ENCODE assay signal across 14 cellular contexts in the genomic region with DNA sequence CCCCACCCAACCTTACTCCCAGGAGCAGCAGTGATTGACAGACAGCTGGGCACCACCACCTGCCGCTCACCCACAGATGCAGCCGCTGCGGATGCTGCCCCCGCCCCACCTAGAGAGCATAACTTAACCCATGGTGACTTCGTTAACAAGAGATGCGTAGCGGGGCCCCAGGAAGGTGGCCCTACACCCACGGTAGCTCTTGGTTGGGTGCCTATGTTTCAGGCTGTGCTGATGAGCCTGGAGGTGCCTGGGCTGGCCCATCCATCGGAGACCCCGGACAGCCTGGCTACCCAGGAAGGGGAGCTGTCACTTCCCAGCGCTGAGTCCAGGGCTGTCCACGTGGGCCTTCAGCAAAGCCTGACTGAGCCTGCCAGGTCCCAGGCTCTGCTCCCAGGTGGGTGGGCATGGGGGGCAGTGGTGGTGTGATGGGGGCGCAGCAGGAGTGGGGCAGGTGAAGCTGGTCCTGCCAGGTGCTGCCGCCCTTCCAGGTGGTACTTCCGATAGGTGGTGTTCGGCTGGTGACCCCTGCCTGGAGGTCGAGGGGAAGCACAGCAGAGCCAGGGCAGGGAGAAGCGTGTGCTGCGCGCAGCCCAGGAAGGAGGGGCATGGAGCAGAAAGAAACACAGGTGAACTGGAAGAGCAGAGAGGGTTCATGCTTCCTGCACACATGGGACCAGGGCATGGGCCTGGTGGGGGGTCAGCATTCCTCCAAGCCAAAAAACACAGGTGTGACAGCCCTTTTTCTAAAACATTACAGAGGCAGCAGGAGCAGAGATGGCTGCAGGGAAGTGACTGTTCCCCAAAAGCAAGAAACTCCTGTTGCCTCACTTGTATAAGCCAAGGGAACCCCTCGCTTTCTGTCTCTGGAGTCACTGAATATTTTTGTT. TPM values are rescaled to one million over a fixed set of nuclear protein-coding genes. Genes with fewer than 3 reads are reported as not detected.
DNase-seq lines count a peak whose midpoint lies in the region; ATAC-seq, FAIRE-seq and TF ChIP-seq lines count a peak whose summit lies in the region.
"Had no signal": no experiment of that assay in that cellular context is flagged by ENCODE, and none has a peak within 500 bp of the region (broad histone marks: within the 10 kb centered on the region; RNA-seq: fewer than 3 reads in every experiment).

No MANE protein-coding gene starts in this region.

- 84% methylated on average over 21 of the region's 21 CpGs; no CpG with 5 or more reads in 1 of the 2 experiments for WGBS in H1 (ENCODE audit: extremely low coverage in 1 of 2, insufficient coverage in 1 of 2, insufficient read length in 1 of 2, insufficient replicate concordance in 2 of 2, low coverage in 1 of 2, low lambda C conversion rate in 2 of 2, missing lambda C conversion rate in 1 of 2), 2 experiments
- no CpG with 5 or more reads among the region's 21 CpGs for WGBS in trophoblast cell (ENCODE audit: extremely low coverage, insufficient coverage, insufficient read length)

- H4K20me1 ChIP-seq in GM23338 (replicated peaks; ENCODE audit: insufficient read depth) (no peaks in the 10 kb centered on the region), H1 (replicated peaks in 1 of 2; ENCODE audit: control insufficient read depth in 1 of 2, insufficient read depth in 2 of 2, low read length in 2 of 2) (peaks cover 2 to 3% of the 10 kb centered on the region in 2 experiments)

- H3K79me2 ChIP-seq in GM23338 (replicated peaks; ENCODE audit: insufficient read depth) (no peaks in the 10 kb centered on the region), H1 (ENCODE audit: control insufficient read depth in 1 of 2, insufficient read depth in 2 of 2, low read length in 2 of 2) (no peaks in the 10 kb centered on the region), trophoblast cell (ENCODE audit: control insufficient read depth, insufficient read depth, low read length, poor library complexity) (peaks cover 8% of the 10 kb centered on the region)

- H2BK20ac ChIP-seq in H1 (ENCODE audit: low read length) = no peak overlapping the region

- H2BK15ac ChIP-seq in H1 (ENCODE audit: low read length) = no peak overlapping the region

- H3K23ac ChIP-seq in H1 (ENCODE audit: insufficient read length) = no peak overlapping the region
- no peak overlapping the region for H3K23ac ChIP-seq in trophoblast cell (ENCODE audit: low read length)

- H3K36me3 Mint-ChIP-seq in GM23338 (ENCODE audit: low read depth) = peaks cover 10% of the 10 kb centered on the region; the same call in 2 of the 3 replicates
- H3K36me3 Mint-ChIP-seq: natural killer cell had no signal

- H2AFZ ChIP-seq in GM23338 (no peak overlapping the region), H1 (ENCODE audit: low read length) (no peak overlapping the region), trophoblast cell (ENCODE audit: insufficient read depth, low read length, poor library complexity) (no peak overlapping the region)

- H2AK5ac ChIP-seq in H1 (ENCODE audit: low read depth, low read length) (no peak overlapping the region), trophoblast cell (ENCODE audit: low read length) (no peak overlapping the region)

- H3K79me1 ChIP-seq in H1 (ENCODE audit: low read depth, low read length) (no peaks in the 10 kb centered on the region; the same call in 1 of the 2 replicates), trophoblast cell (ENCODE audit: low read length) (peaks cover 23% of the 10 kb centered on the region)

- H2BK120ac ChIP-seq in H1 (replicated peaks; ENCODE audit: low read depth, low read length) (no peak overlapping the region), trophoblast cell (ENCODE audit: insufficient read depth, low read length, poor library complexity) (no peak overlapping the region)

- no peaks in the 10 kb centered on the region for H3K9me2 ChIP-seq in GM23338 (ENCODE audit: insufficient read depth)

- H3K4me1 Mint-ChIP-seq in GM23338 = peaks cover 24% of the 10 kb centered on the region

- POLR2A ChIA-PET in H1 (lab: Charles Lee; ENCODE audit: partially characterized antibody) = interaction anchor here (1.2 to 1.3 kb wide), 2 partner anchors 9 to 10 kb away, joined by 4 read pairs; no protein-coding TSS in a partner anchor

- no peak for TF ChIP-seq POLR2A in H1 (IDR thresholded peaks at IDR 0.05; ENCODE audit: control extremely low read depth in 1 of 2, low read depth in 2 of 2, low read length in 2 of 2)

- H4K8ac ChIP-seq in H1 (ENCODE audit: extremely low read depth, insufficient read depth, low read length) (no peak overlapping the region; the same call in 1 of the 2 replicates), trophoblast cell (ENCODE audit: low read depth, low read length) (no peak overlapping the region)

- no peak for FAIRE-seq in H1 (lab: Jason Lieb, UNC)

- no peaks in the 10 kb centered on the region for H3K9me3 Mint-ChIP-seq in GM23338
- H3K9me3 Mint-ChIP-seq: natural killer cell had no signal

- H3K27ac Mint-ChIP-seq in GM23338 = peak overlapping the region; percentile 46
- H3K27ac Mint-ChIP-seq: natural killer cell had no signal

- peak overlapping the region; percentile 63; the same call in 1 of the 2 replicates for H3K18ac ChIP-seq in H1 (ENCODE audit: extremely low read depth, low read length)
- H3K18ac ChIP-seq in trophoblast cell (ENCODE audit: low read length) = no peak overlapping the region

- H3K27me3 ChIP-seq in GM23338 (ENCODE audit: insufficient read depth) (no peaks in the 10 kb centered on the region), H1 (replicated peaks in 1 of 4; ENCODE audit: control insufficient read depth in 3 of 4, extremely low read depth in 1 of 4, insufficient read depth in 3 of 4, low read length in 3 of 4) (no peaks in the 10 kb centered on the region), trophoblast cell (ENCODE audit: insufficient read depth, low read length) (no peaks in the 10 kb centered on the region)

- H2BK5ac ChIP-seq in H1 (ENCODE audit: low read depth, low read length) = peak overlapping the region; percentile 46; the same call in 1 of the 2 replicates
- no peak overlapping the region for H2BK5ac ChIP-seq in trophoblast cell (ENCODE audit: low read depth, low read length, poor library complexity)

- no peak for TF ChIP-seq EP300 in H1 (IDR thresholded peaks at IDR 0.05; ENCODE audit: borderline replicate concordance in 1 of 2, low read depth in 2 of 2, low read length in 2 of 2)

- no peak overlapping the region for H4K12ac ChIP-seq in trophoblast cell (ENCODE audit: low read depth, low read length)

- H3K9ac ChIP-seq in H1 (replicated peaks in 1 of 4; ENCODE audit: extremely low read depth in 1 of 4, low read depth in 3 of 4, low read length in 3 of 4) (no peak overlapping the region), trophoblast cell (ENCODE audit: low read length) (no peak overlapping the region)

- H3K4me3 ChIP-seq in GM23338 = no peak overlapping the region
- no peak overlapping the region for H3K4me3 ChIP-seq in H1 (ENCODE audit: extremely low read depth in 1 of 4, insufficient read depth in 2 of 4, low read depth in 3 of 4, low read length in 4 of 4)
- peak overlapping the region; percentile 24 for H3K4me3 ChIP-seq in trophoblast cell (ENCODE audit: low read depth, low read length)

- H3K9me3 ChIP-seq in KOPT-K1 (ENCODE audit: insufficient read depth, low read length, poor library complexity, severe bottlenecking) (no peaks in the 10 kb centered on the region), H1 (ENCODE audit: insufficient read depth in 2 of 2, low read depth in 1 of 2, low read length in 1 of 2) (no peaks in the 10 kb centered on the region), trophoblast cell (ENCODE audit: insufficient read depth, low read depth, low read length) (peaks cover 2% of the 10 kb centered on the region)

- no peak overlapping the region for H4K91ac ChIP-seq in H1 (replicated peaks; ENCODE audit: insufficient read length, low read length)
- H4K91ac ChIP-seq in trophoblast cell (ENCODE audit: low read depth, low read length) = no peak overlapping the region

- H3K56ac ChIP-seq in H1 (replicated peaks; ENCODE audit: insufficient read length, low read depth, low read length) = no peak overlapping the region

- peaks cover 3% of the 10 kb centered on the region; the same call in 1 of the 2 replicates for H3K23me2 ChIP-seq in H1 (ENCODE audit: low read depth, low read length)

- H4K5ac ChIP-seq in H1 (ENCODE audit: insufficient read length, low read depth, low read length) = no peak overlapping the region

- H3K14ac ChIP-seq in H1 (ENCODE audit: insufficient read length) = no peak overlapping the region
- H3K14ac ChIP-seq in trophoblast cell (ENCODE audit: low read length) = no peak overlapping the region

- H3K4me2 ChIP-seq in GM23338 (no peak overlapping the region), H1 (ENCODE audit: insufficient read depth in 1 of 2, low read depth in 2 of 2, low read length in 2 of 2) (no peak overlapping the region), trophoblast cell (ENCODE audit: low read length) (no peak overlapping the region)

- no peaks in the 10 kb centered on the region for H3F3A ChIP-seq in GM23338 (replicated peaks; ENCODE audit: low read depth)

- peak; percentile 20 for ATAC-seq in GM23338
- ATAC-seq in HG03280 (IDR thresholded peaks at IDR 0.05; ENCODE audit: unreplicated experiment) = no peak
- no peak for ATAC-seq in GM21737 (IDR thresholded peaks at IDR 0.05; ENCODE audit: unreplicated experiment)
- ATAC-seq: left lobe of liver had no signal

- no peak for TF ChIP-seq RAD21 in H1 (IDR thresholded peaks at IDR 0.05 in 1 of 2, conservative IDR thresholded peaks at IDR 0.05 in 1 of 2; ENCODE audit: low read depth in 2 of 2, low read length in 2 of 2)

- H3K4ac ChIP-seq in H1 (replicated peaks; ENCODE audit: insufficient read length, low read depth, low read length) = no peak overlapping the region
- no peak overlapping the region for H3K4ac ChIP-seq in trophoblast cell (ENCODE audit: low read depth, low read length)

- DNase-seq in GM23338 (ENCODE audit: low spot score) (no peak), H1 (ENCODE audit: low read depth in 1 of 2, low spot score in 2 of 2) (no peak), trophoblast cell (no peak), DMS79 (lab: John Stamatoyannopoulos, UW) (no peak)
- DNase-seq: activated CD4-positive, alpha-beta T cell treated with anti-CD3 and anti-CD28 coated beads, Interleukin-2, amount 50 U/mL, for 1 hour; activated naive CD4-positive, alpha-beta T cell treated with anti-CD3 and anti-CD28 coated beads, Interleukin-2, amount 50 U/mL, for 16 hours; CD4-positive, alpha-beta memory T cell; NCI-H1417 treated with DMSO at 0.1 percent for 48 hours had no signal

- H3K4me1 ChIP-seq in GM23338 (ENCODE audit: insufficient read depth) (no peaks in the 10 kb centered on the region), H1 (replicated peaks in 1 of 4; ENCODE audit: control insufficient read depth in 3 of 4, insufficient read depth in 4 of 4, low read length in 3 of 4) (peaks cover 0 to 10% (median 6%) of the 10 kb centered on the region in 4 experiments; a peak in 5 of 7 replicates), trophoblast cell (ENCODE audit: control insufficient read depth in 1 of 2, insufficient read depth in 2 of 2, low read length in 2 of 2) (peaks cover 32 to 45% of the 10 kb centered on the region in 2 experiments)

- no peak overlapping the region for H3K4me3 Mint-ChIP-seq in GM23338
- H3K4me3 Mint-ChIP-seq: CD4-positive, alpha-beta memory T cell; central memory CD8-positive, alpha-beta T cell; natural killer cell had no signal

- no peak for TF ChIP-seq CTCF in GM23338 (conservative IDR thresholded peaks at IDR 0.05; ENCODE audit: low read depth in 2 of 2)
- TF ChIP-seq CTCF in H1 (IDR thresholded peaks at IDR 0.05; ENCODE audit: control extremely low read depth in 1 of 3, insufficient read depth in 1 of 3, low read depth in 1 of 3, low read length in 3 of 3) = no peak

- H2BK12ac ChIP-seq in H1 (ENCODE audit: low read depth, low read length) (no peak overlapping the region), trophoblast cell (ENCODE audit: low read length) (no peak overlapping the region)

- H3K27ac ChIP-seq in GM23338 (ENCODE audit: low read depth) (no peak overlapping the region), KOPT-K1 (ENCODE audit: low read depth, low read length, poor library complexity, severe bottlenecking) (peak overlapping the region; percentile 42), H1 (ENCODE audit: low read depth, low read length) (no peak overlapping the region), trophoblast cell (ENCODE audit: low read depth, low read length) (no peak overlapping the region)

- CTCF ChIA-PET in H1 (lab: Charles Lee; ENCODE audit: partially characterized antibody) = interaction anchor here (1.2 to 3.3 kb wide), 4 partner anchors 11 to 50 kb away, joined by 3 to 15 read pairs (median 8); no protein-coding TSS in a partner anchor

- H3K36me3 ChIP-seq in GM23338 (ENCODE audit: insufficient read depth) = no peaks in the 10 kb centered on the region
- peaks cover 37% of the 10 kb centered on the region for H3K36me3 ChIP-seq in KOPT-K1 (ENCODE audit: insufficient read depth, low read length)
- no peaks in the 10 kb centered on the region for H3K36me3 ChIP-seq in H1 (ENCODE audit: control insufficient read depth in 2 of 4, insufficient read depth in 4 of 4, low read length in 3 of 4)
- peaks cover 7 to 19% of the 10 kb centered on the region in 2 experiments for H3K36me3 ChIP-seq in trophoblast cell (ENCODE audit: control insufficient read depth in 1 of 2, insufficient read depth in 2 of 2, low read length in 2 of 2)

- peaks cover 5% of the 10 kb centered on the region for H3K27me3 Mint-ChIP-seq in GM23338 (ENCODE audit: insufficient read depth, low read depth, poor library complexity)
- H3K27me3 Mint-ChIP-seq: CD4-positive, alpha-beta memory T cell; central memory CD8-positive, alpha-beta T cell had no signal

RNA-seq across cellular contexts. Expression of gene SYNJ2, which starts 56.9 kb away (rescaled TPM):
- total RNA-seq in GM23338 (2014; rRNA removed; shearing (Covaris generic)) = 5.6 and 8.4 TPM in 2 replicates
- polyA plus RNA-seq in GM23338 (2016; fragmentation: Nextera tagmentation; extraction: Ambion mirVana) (2.5 and 2.8 TPM in 2 replicates), H1 (2011; rRNA removed) (3.7 TPM in 2 replicates)
- 13.5 and 13.9 TPM in 2 replicates for total RNA-seq in H1 (2021; fragmentation: NEBNext Ultra II Directional; extraction: Animal tissue kit (Norgen Biotek cat#: 25700))
- polyA plus RNA-seq in H1 (2011; cell fraction: cytosol; rRNA removed) = 3.4 TPM
- polyA plus RNA-seq in H1 (2011; cell fraction: nucleus; rRNA removed) = 8.0 TPM
- 4.8 to 6.4 TPM (median 5.5 TPM) in 4 replicates for polyA plus RNA-seq in H1 (2012, experiment 1 of 2)
- polyA plus RNA-seq in H1 (2012, experiment 2 of 2) = 2.3 TPM
- polyA plus RNA-seq in H1 (2013, experiment 1 of 2) = 6.1 TPM
- polyA plus RNA-seq in H1 (2013, experiment 2 of 2) = 5.8 TPM
- 8.9 and 9.5 TPM in 2 replicates for polyA minus RNA-seq in H1 (2011; rRNA and poly(A)+ RNA removed)
- polyA minus RNA-seq in H1 (2011; cell fraction: cytosol; rRNA and poly(A)+ RNA removed) = 5.3 TPM
- polyA minus RNA-seq in H1 (2011; cell fraction: nucleus; rRNA and poly(A)+ RNA removed) = 6.2 TPM
- 22.0 and 25.0 TPM in 2 replicates for polyA plus RNA-seq in trophoblast cell (2013)
